ENCODE assay signal across 22 cellular contexts in genomic region chrX:111039606-111040005, GRCh38. TPM values are rescaled to one million over a fixed set of nuclear protein-coding genes. Genes with fewer than 3 reads are reported as not detected.
"Had no signal": no experiment of that assay in that cellular context is flagged by ENCODE, and none has a peak within 500 bp of the region (broad histone marks: within the 10 kb centered on the region; RNA-seq: fewer than 3 reads in every experiment).

No MANE protein-coding gene starts in this region.

- H2AFZ ChIP-seq: parathyroid adenoma had no signal

- H3K4me1 ChIP-seq: adrenal gland, gastrocnemius medialis, left lung, parathyroid adenoma, right atrium auricular region, transverse colon, vagina had no signal

- H3K79me2 ChIP-seq: parathyroid adenoma had no signal

- H3K36me3 Mint-ChIP-seq: activated naive CD4-positive, alpha-beta T cell treated with anti-CD3 and anti-CD28 coated beads, Interleukin-2, amount 50 U/mL, for 24 hours; naive B cell had no signal

- H3K36me3 ChIP-seq: adrenal gland, gastrocnemius medialis, heart right ventricle, left lung, right atrium auricular region, transverse colon, vagina had no signal

- H3K27me3 Mint-ChIP-seq: activated B cell treated with CpG ODN at 0.5 μM for 24 hours; activated CD8-positive, alpha-beta T cell treated with anti-CD3 and anti-CD28 coated beads for 36 hours; activated naive CD4-positive, alpha-beta T cell treated with anti-CD3 and anti-CD28 coated beads, Interleukin-2, amount 50 U/mL, for 24 hours; brain; naive B cell had no signal

- ATAC-seq: activated CD8-positive, alpha-beta T cell treated with anti-CD3 and anti-CD28 coated beads for 36 hours; activated T-cell treated with anti-CD3 and anti-CD28 coated beads, Interleukin-2, amount 50 U/mL, for 4 hours; gastrocnemius medialis; heart right ventricle had no signal

- H3K9me3 Mint-ChIP-seq: activated B cell treated with CpG ODN at 0.5 μM for 24 hours; activated CD8-positive, alpha-beta T cell treated with anti-CD3 and anti-CD28 coated beads for 36 hours; activated naive CD4-positive, alpha-beta T cell treated with anti-CD3 and anti-CD28 coated beads, Interleukin-2, amount 50 U/mL, for 24 hours; activated T-cell treated with anti-CD3 and anti-CD28 coated beads, Interleukin-2, amount 50 U/mL, for 4 hours; brain; naive B cell had no signal

- H3K4me3 Mint-ChIP-seq: activated B cell treated with CpG ODN at 0.5 μM for 24 hours; activated CD8-positive, alpha-beta T cell treated with anti-CD3 and anti-CD28 coated beads for 36 hours; activated naive CD4-positive, alpha-beta T cell treated with anti-CD3 and anti-CD28 coated beads, Interleukin-2, amount 50 U/mL, for 24 hours; activated T-cell treated with anti-CD3 and anti-CD28 coated beads, Interleukin-2, amount 50 U/mL, for 4 hours; brain; naive B cell had no signal

- H3K27ac ChIP-seq: adrenal gland, gastrocnemius medialis, heart right ventricle, left lung, parathyroid adenoma, right atrium auricular region, skin epidermis, transverse colon, vagina had no signal

- H3K4me1 Mint-ChIP-seq: activated B cell treated with CpG ODN at 0.5 μM for 24 hours, naive B cell had no signal

- H3K4me3 ChIP-seq: adrenal gland, gastrocnemius medialis, heart right ventricle, left lung, right atrium auricular region, skin epidermis, transverse colon, vagina had no signal

- H3K27me3 ChIP-seq: right atrium auricular region, transverse colon, vagina had no signal

- H3K27ac Mint-ChIP-seq: activated B cell treated with CpG ODN at 0.5 μM for 24 hours; activated CD8-positive, alpha-beta T cell treated with anti-CD3 and anti-CD28 coated beads for 36 hours; activated naive CD4-positive, alpha-beta T cell treated with anti-CD3 and anti-CD28 coated beads, Interleukin-2, amount 50 U/mL, for 24 hours; naive B cell had no signal

- DNase-seq: activated B cell treated with CpG ODN at 0.5 μM for 24 hours; activated CD4-positive, alpha-beta T cell treated with anti-CD3 and anti-CD28 coated beads for 48 hours; activated CD8-positive, alpha-beta T cell treated with anti-CD3 and anti-CD28 coated beads for 36 hours; activated effector memory CD4-positive, alpha-beta T cell treated with anti-CD3 and anti-CD28 coated beads, Interleukin-2, amount 50 U/mL, for 16 hours; activated T-cell treated with anti-CD3 and anti-CD28 coated beads, Interleukin-2, amount 50 U/mL, for 4 hours; adrenal gland; effector memory CD4-positive, alpha-beta T cell; gastrocnemius medialis; heart right ventricle; left lung; naive B cell; stimulated activated CD4-positive, alpha-beta T cell treated with anti-CD3 and anti-CD28 coated beads, Interleukin-4, amount 100 ng/mL, for 4 hours; stimulated activated CD8-positive, alpha-beta memory T cell treated with anti-CD3 and anti-CD28 coated beads, Interleukin-4, amount 100 ng/mL, for 48 hours; stimulated activated naive CD4-positive, alpha-beta T cell treated with Interleukin-2 at 50 U/mL for 16 hours; substantia nigra; transverse colon had no signal

- H3K9me3 ChIP-seq: adrenal gland, gastrocnemius medialis, heart right ventricle, left lung, right atrium auricular region, transverse colon, vagina had no signal

RNA-seq across cellular contexts. Expression of gene PAK3, which starts 56.4 kb away (rescaled TPM):
- total RNA-seq: activated B cell treated with CpG ODN at 0.5 μM for 24 hours had no signal
